Comparison of ENCODE assay signal across 24 cellular contexts in the genomic region with DNA sequence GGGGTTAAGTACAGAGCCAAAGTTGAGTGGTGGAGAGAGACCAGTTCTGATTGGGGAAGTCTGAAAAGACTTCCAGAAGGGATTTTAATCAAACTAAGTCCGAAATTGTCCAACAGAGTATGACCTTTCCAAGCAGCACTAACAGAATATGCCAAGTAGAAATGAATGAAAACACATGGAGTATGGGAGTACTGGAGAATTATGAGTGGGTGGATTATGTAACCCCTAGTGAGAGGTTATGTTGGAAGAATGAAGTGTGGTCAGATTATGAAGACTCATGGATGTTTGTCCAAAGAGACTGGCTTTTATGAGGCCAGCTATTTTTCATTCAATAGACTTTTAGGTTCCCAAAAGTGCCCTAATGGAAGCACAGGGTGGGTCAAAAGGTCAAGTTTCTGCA.
DNase-seq lines count a peak whose midpoint lies in the region; TF ChIP-seq lines count a peak whose summit lies in the region.
"Had no signal": no experiment of that assay in that cellular context is flagged by ENCODE, and none has a peak within 500 bp of the region (broad histone marks: within the 10 kb centered on the region; RNA-seq: fewer than 3 reads in every experiment).

No MANE protein-coding gene starts in this region.

- no peak overlapping the region for H3K4me3 ChIP-seq in fibroblast of the aortic adventitia (ENCODE audit: low read depth, low read length)
- H3K4me3 ChIP-seq: dorsolateral prefrontal cortex, sigmoid colon, stomach, upper lobe of left lung had no signal

- no peak for TF ChIP-seq CTCF in fibroblast of the aortic adventitia (IDR thresholded peaks at IDR 0.05; ENCODE audit: insufficient read depth, low read length)

- DNase-seq in AG20443 (ENCODE audit: low spot score): peak; percentile 68
- DNase-seq in LHCN-M2 (ENCODE audit: low read depth): peak; percentile 20
- peak; percentile 91 for DNase-seq in fibroblast of the aortic adventitia (ENCODE audit: low read depth)
- peak; percentile 60 for DNase-seq in non-pigmented ciliary epithelial cell (ENCODE audit: low read depth)
- DNase-seq in activated CD4-positive, alpha-beta T cell treated with anti-CD3 and anti-CD28 coated beads for 1 hour: no peak
- DNase-seq in stimulated activated naive CD4-positive, alpha-beta T cell (lab: John Stamatoyannopoulos, UW): no peak
- no peak for DNase-seq in D341Med (ENCODE audit: low spot score)
- DNase-seq in SKM-1 treated with dmso at 0.1 percent for 144 hours (lab: John Stamatoyannopoulos, UW; ENCODE audit: unreplicated experiment): no peak
- DNase-seq: activated CD8-positive, alpha-beta T cell treated with anti-CD3 and anti-CD28 coated beads for 36 hours; activated T-cell treated with anti-CD3 and anti-CD28 coated beads, Interleukin-2, amount 50 U/mL, for 24 hours; AML-193; Calu3; dorsolateral prefrontal cortex; Karpas-422; left colon; NCI-H1105; NCI-H2107; NCI-H524 treated with DMSO at 0.1 percent for 48 hours; occipital lobe; SIG-M5; sigmoid colon; stimulated activated CD4-positive, alpha-beta T cell treated with anti-CD3 and anti-CD28 coated beads, Interleukin-2, amount 100 ng/mL, for 24 hours; stomach; upper lobe of left lung had no signal

Comparison
In these comparisons a context has a peak if more than half of its experiments do, and no peak if none do; other contexts are left out.
1. DNase-seq: peak in AG20443 (single experiment), LHCN-M2 (single experiment), fibroblast of the aortic adventitia (single experiment) and non-pigmented ciliary epithelial cell (single experiment); none in activated CD4-positive, alpha-beta T cell treated with anti-CD3 and anti-CD28 coated beads for 1 hour (single experiment), stimulated activated naive CD4-positive, alpha-beta T cell (0 of 6), D341Med (single experiment) and SKM-1 treated with dmso at 0.1 percent for 144 hours (single experiment).